ENCODE assay signal across 2 cellular contexts in the genomic region with DNA sequence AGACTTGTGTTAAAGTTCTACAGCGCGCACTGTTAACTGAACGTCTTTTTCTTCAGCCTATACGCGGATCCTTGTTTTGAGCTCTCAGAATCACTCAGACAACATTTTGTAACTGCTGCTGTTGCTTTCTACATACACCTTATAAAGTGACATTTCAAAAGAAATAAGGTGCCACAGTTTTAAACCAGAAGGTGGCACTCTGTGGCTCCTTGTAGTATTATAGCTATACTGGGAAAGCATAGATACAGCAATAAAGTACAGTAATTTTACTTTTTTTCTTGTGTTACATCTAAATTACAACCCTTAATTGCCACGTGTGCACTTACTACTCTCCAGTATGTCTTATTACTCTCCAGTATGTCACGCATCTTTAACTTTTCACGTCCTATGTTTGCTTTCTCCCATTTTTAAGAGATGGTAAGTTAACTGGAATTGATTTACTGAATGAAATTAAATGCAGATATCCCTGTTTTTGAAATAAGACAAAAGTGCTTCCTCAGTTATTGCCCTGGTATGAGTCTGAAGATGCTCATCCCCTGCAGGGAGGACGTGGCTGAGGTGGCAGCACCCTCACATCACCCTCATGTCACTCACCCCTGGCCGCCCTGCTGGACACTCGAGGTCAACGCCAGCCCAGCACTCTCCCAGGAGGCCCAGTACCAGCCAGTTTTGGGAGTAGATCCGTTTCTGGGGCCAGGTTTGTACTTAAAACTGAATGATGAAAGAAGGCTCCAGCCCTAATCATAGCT.
TF ChIP-seq lines count a peak whose summit lies in the region.

No MANE protein-coding gene starts in this region.

TF ChIP-seq in A549, 52 proteins besides CTCF, POLR2A, EP300 and RAD21 (continued from another document):
- TF ChIP-seq, protein P1, sequence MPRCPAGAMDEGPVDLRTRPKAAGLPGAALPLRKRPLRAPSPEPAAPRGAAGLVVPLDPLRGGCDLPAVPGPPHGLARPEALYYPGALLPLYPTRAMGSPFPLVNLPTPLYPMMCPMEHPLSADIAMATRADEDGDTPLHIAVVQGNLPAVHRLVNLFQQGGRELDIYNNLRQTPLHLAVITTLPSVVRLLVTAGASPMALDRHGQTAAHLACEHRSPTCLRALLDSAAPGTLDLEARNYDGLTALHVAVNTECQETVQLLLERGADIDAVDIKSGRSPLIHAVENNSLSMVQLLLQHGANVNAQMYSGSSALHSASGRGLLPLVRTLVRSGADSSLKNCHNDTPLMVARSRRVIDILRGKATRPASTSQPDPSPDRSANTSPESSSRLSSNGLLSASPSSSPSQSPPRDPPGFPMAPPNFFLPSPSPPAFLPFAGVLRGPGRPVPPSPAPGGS (IDR thresholded peaks at IDR 0.05), result no peak
- TF ChIP-seq NR3C1 (IDR thresholded peaks at IDR 0.05), result no peak
- TF ChIP-seq, protein P2, sequence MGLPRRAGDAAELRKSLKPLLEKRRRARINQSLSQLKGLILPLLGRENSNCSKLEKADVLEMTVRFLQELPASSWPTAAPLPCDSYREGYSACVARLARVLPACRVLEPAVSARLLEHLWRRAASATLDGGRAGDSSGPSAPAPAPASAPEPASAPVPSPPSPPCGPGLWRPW (IDR thresholded peaks at IDR 0.05), result no peak
- TF ChIP-seq POLR2AphosphoS2 (conservative IDR thresholded peaks at IDR 0.05; ENCODE audit: low read length), result no peak
- TF ChIP-seq MAZ (IDR thresholded peaks at IDR 0.05; ENCODE audit: borderline replicate concordance, low read depth, low read length), result no peak
- TF ChIP-seq EHMT2 (IDR thresholded peaks at IDR 0.05; ENCODE audit: low read depth), result no peak
- TF ChIP-seq CBX8 (IDR thresholded peaks at IDR 0.05), result no peak
- TF ChIP-seq GATA3 (IDR thresholded peaks at IDR 0.05; ENCODE audit: borderline replicate concordance), result no peak
- no peak for TF ChIP-seq NPAS2 (CRISPR knock-in tag; IDR thresholded peaks at IDR 0.05; ENCODE audit: borderline replicate concordance)
- no peak for TF ChIP-seq HDAC2 (IDR thresholded peaks at IDR 0.05)

TF ChIP-seq in SK-N-SH, 30 proteins besides CTCF, POLR2A, EP300 and RAD21 (continued from another document):
- TF ChIP-seq, protein P3, sequence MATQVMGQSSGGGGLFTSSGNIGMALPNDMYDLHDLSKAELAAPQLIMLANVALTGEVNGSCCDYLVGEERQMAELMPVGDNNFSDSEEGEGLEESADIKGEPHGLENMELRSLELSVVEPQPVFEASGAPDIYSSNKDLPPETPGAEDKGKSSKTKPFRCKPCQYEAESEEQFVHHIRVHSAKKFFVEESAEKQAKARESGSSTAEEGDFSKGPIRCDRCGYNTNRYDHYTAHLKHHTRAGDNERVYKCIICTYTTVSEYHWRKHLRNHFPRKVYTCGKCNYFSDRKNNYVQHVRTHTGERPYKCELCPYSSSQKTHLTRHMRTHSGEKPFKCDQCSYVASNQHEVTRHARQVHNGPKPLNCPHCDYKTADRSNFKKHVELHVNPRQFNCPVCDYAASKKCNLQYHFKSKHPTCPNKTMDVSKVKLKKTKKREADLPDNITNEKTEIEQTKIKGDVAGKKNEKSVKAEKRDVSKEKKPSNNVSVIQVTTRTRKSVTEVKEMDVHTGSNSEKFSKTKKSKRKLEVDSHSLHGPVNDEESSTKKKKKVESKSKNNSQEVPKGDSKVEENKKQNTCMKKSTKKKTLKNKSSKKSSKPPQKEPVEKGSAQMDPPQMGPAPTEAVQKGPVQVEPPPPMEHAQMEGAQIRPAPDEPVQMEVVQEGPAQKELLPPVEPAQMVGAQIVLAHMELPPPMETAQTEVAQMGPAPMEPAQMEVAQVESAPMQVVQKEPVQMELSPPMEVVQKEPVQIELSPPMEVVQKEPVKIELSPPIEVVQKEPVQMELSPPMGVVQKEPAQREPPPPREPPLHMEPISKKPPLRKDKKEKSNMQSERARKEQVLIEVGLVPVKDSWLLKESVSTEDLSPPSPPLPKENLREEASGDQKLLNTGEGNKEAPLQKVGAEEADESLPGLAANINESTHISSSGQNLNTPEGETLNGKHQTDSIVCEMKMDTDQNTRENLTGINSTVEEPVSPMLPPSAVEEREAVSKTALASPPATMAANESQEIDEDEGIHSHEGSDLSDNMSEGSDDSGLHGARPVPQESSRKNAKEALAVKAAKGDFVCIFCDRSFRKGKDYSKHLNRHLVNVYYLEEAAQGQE (IDR thresholded peaks at IDR 0.05; ENCODE audit: low read depth, low read length), result no peak
- TF ChIP-seq TEAD4 (IDR thresholded peaks at IDR 0.05; ENCODE audit: borderline replicate concordance, insufficient read depth) (no peak), ELF1 (IDR thresholded peaks at IDR 0.05) (no peak), MEF2A (IDR thresholded peaks at IDR 0.05; ENCODE audit: borderline replicate concordance, low read depth) (no peak), POLR2AphosphoS5 (IDR thresholded peaks at IDR 0.05; ENCODE audit: low read depth, low read length) (no peak), RXRA (IDR thresholded peaks at IDR 0.05; ENCODE audit: borderline replicate concordance, low read depth) (no peak)
- TF ChIP-seq, protein P4, sequence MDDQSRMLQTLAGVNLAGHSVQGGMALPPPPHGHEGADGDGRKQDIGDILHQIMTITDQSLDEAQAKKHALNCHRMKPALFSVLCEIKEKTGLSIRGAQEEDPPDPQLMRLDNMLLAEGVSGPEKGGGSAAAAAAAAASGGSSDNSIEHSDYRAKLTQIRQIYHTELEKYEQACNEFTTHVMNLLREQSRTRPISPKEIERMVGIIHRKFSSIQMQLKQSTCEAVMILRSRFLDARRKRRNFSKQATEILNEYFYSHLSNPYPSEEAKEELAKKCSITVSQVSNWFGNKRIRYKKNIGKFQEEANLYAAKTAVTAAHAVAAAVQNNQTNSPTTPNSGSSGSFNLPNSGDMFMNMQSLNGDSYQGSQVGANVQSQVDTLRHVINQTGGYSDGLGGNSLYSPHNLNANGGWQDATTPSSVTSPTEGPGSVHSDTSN (IDR thresholded peaks at IDR 0.05), result no peak
TF ChIP-seq in SK-N-SH: peak in this region for 0.
